Comparison of ENCODE assay signal across 24 cellular contexts in genomic region chr11:18575361-18575760, GRCh38. TPM values are rescaled to one million over a fixed set of nuclear protein-coding genes. Genes with fewer than 3 reads are reported as not detected.
"Had no signal": no experiment of that assay in that cellular context is flagged by ENCODE, and none has a peak within 500 bp of the region (broad histone marks: within the 10 kb centered on the region; RNA-seq: fewer than 3 reads in every experiment).

No MANE protein-coding gene starts in this region.

- H3K4me1 ChIP-seq: body of pancreas, esophagus muscularis mucosa, pancreas, tibial artery had no signal

- H3K27ac Mint-ChIP-seq: activated T-cell treated with anti-CD3 and anti-CD28 coated beads, Interleukin-2, amount 50 U/mL, for 72 hours; dendritic cell treated with granulocyte-macrophage colony-stimulating factor and Interleukin-4, amounts not matched to agents 40 ng/mL and 50 ng/mL, for 4 days; natural killer cell; stimulated activated naive CD8-positive, alpha-beta T cell treated with anti-CD3 and anti-CD28 coated beads, Interleukin-15, amount 100 ng/mL, for 72 hours had no signal

- H3K4me3 ChIP-seq: body of pancreas, cardiac muscle cell, esophagus muscularis mucosa, pancreas, tibial artery had no signal

- FAIRE-seq: frontal cortex, pancreas had no signal

- H3K4me3 Mint-ChIP-seq: activated T-cell treated with anti-CD3 and anti-CD28 coated beads, Interleukin-2, amount 50 U/mL, for 72 hours; dendritic cell treated with granulocyte-macrophage colony-stimulating factor and Interleukin-4, amounts not matched to agents 40 ng/mL and 50 ng/mL, for 4 days; natural killer cell; stimulated activated naive CD8-positive, alpha-beta T cell treated with anti-CD3 and anti-CD28 coated beads, Interleukin-15, amount 100 ng/mL, for 72 hours had no signal

- H3K27me3 ChIP-seq: body of pancreas, cardiac muscle cell, esophagus muscularis mucosa, neutrophil, pancreas, tibial artery had no signal

- H3K27ac ChIP-seq: body of pancreas, cardiac muscle cell, esophagus muscularis mucosa, neutrophil, pancreas, tibial artery, WERI-Rb-1 had no signal

- DNase-seq: activated CD4-positive, CD25-positive, alpha-beta regulatory T cell treated with anti-CD3 and anti-CD28 coated beads, Interleukin-2, amount 50 U/mL, for 72 hours; activated effector memory CD4-positive, alpha-beta T cell treated with anti-CD3 and anti-CD28 coated beads, Interleukin-2, amount 50 U/mL, for 16 hours; activated naive CD4-positive, alpha-beta T cell treated with anti-CD3 and anti-CD28 coated beads, Interleukin-2, amount 50 U/mL, for 16 hours; activated T-cell treated with anti-CD3 and anti-CD28 coated beads, Interleukin-2, amount 50 U/mL, for 72 hours; anterior cingulate cortex; body of pancreas; effector memory CD4-positive, alpha-beta T cell; glutamatergic neuron; hypothalamus; left ventricle myocardium superior; mammary epithelial cell; midbrain; natural killer cell; pancreas; right cardiac atrium; stimulated activated CD4-positive, alpha-beta T cell treated with anti-CD3 and anti-CD28 coated beads, Interleukin-4, amount 100 ng/mL, for 4 hours; stimulated activated naive CD8-positive, alpha-beta T cell treated with anti-CD3 and anti-CD28 coated beads, Interleukin-15, amount 100 ng/mL, for 72 hours; tibial artery; WERI-Rb-1 had no signal

- ATAC-seq: activated T-cell treated with anti-CD3 and anti-CD28 coated beads, Interleukin-2, amount 50 U/mL, for 72 hours; body of pancreas; left ventricle myocardium superior; natural killer cell; pancreas; right cardiac atrium; stimulated activated naive CD8-positive, alpha-beta T cell treated with anti-CD3 and anti-CD28 coated beads, Interleukin-15, amount 100 ng/mL, for 72 hours had no signal

- H3K9me3 Mint-ChIP-seq: activated T-cell treated with anti-CD3 and anti-CD28 coated beads, Interleukin-2, amount 50 U/mL, for 72 hours; dendritic cell treated with granulocyte-macrophage colony-stimulating factor and Interleukin-4, amounts not matched to agents 40 ng/mL and 50 ng/mL, for 4 days; natural killer cell; stimulated activated naive CD8-positive, alpha-beta T cell treated with anti-CD3 and anti-CD28 coated beads, Interleukin-15, amount 100 ng/mL, for 72 hours had no signal

- H3K27me3 Mint-ChIP-seq: dendritic cell treated with granulocyte-macrophage colony-stimulating factor and Interleukin-4, amounts not matched to agents 40 ng/mL and 50 ng/mL, for 4 days; stimulated activated naive CD8-positive, alpha-beta T cell treated with anti-CD3 and anti-CD28 coated beads, Interleukin-15, amount 100 ng/mL, for 72 hours had no signal

- H3K36me3 ChIP-seq: WERI-Rb-1 had no signal

- H3K9me3 ChIP-seq: body of pancreas, esophagus muscularis mucosa, neutrophil, pancreas, tibial artery had no signal

RNA-seq across cellular contexts. Expression of gene MISFA, which starts 24.2 kb away (rescaled TPM):
- total RNA-seq: body of pancreas had no signal
